In genomic region chr4:94564252-94564651, GRCh38 we compare ENCODE assay signal across 1 cellular context.
TF ChIP-seq lines count a peak whose summit lies in the region.

No MANE protein-coding gene starts in this region.

TF ChIP-seq in HepG2, 621 proteins besides CTCF, POLR2A, EP300 and RAD21 (continued from another document and continues in another):
- TF ChIP-seq AHDC1 (CRISPR knock-in tag; IDR thresholded peaks at IDR 0.05; ENCODE audit: borderline replicate concordance) (peak; percentile 96), IKZF4 (CRISPR knock-in tag; IDR thresholded peaks at IDR 0.05; ENCODE audit: borderline replicate concordance, low read depth, not compliant biosample characterization) (no peak), ZFP36L1 (CRISPR knock-in tag; IDR thresholded peaks at IDR 0.05) (no peak), HMG20B (CRISPR knock-in tag; conservative IDR thresholded peaks at IDR 0.05) (0 out of 2 replicates have a peak, but pooled peaks have one; percentile 48), EEA1 (CRISPR knock-in tag; IDR thresholded peaks at IDR 0.05; ENCODE audit: borderline replicate concordance) (no peak), ZNF883 (CRISPR knock-in tag; IDR thresholded peaks at IDR 0.05; ENCODE audit: not compliant biosample characterization) (no peak), ZNF431 (CRISPR knock-in tag; IDR thresholded peaks at IDR 0.05; ENCODE audit: borderline replicate concordance, low read depth) (no peak), MED8 (CRISPR knock-in tag; IDR thresholded peaks at IDR 0.05; ENCODE audit: insufficient replicate concordance) (no peak), ZNF839 (CRISPR knock-in tag; IDR thresholded peaks at IDR 0.05; ENCODE audit: borderline replicate concordance) (no peak), ADNP (CRISPR knock-in tag; IDR thresholded peaks at IDR 0.05) (peak; percentile 34; the same call in 1 of the 2 replicates), NFIC (IDR thresholded peaks at IDR 0.05; ENCODE audit: low read length) (peak; percentile 63; the same call in 1 of the 2 replicates), DNMT1 (CRISPR knock-in tag; IDR thresholded peaks at IDR 0.05) (no peak), HDAC6 (IDR thresholded peaks at IDR 0.05; ENCODE audit: low read depth, low read length) (no peak), ISX (CRISPR knock-in tag; conservative IDR thresholded peaks at IDR 0.05) (no peak), ZNF562 (CRISPR knock-in tag; IDR thresholded peaks at IDR 0.05; ENCODE audit: borderline replicate concordance) (no peak), SRSF9 (IDR thresholded peaks at IDR 0.05; ENCODE audit: borderline replicate concordance, insufficient read depth, low read depth, low read length, poor library complexity, severe bottlenecking) (no peak), ATF6 (CRISPR knock-in tag; conservative IDR thresholded peaks at IDR 0.05) (no peak), ZBTB37 (CRISPR knock-in tag; IDR thresholded peaks at IDR 0.05) (no peak), MXD4 (CRISPR knock-in tag; IDR thresholded peaks at IDR 0.05) (no peak), NFATC3 (CRISPR knock-in tag; IDR thresholded peaks at IDR 0.05) (no peak), FOSL1 (CRISPR knock-in tag; IDR thresholded peaks at IDR 0.05; ENCODE audit: borderline replicate concordance) (no peak), NKX3-1 (CRISPR knock-in tag; IDR thresholded peaks at IDR 0.05) (no peak), ZNF547 (CRISPR knock-in tag; IDR thresholded peaks at IDR 0.05) (no peak), ZNF574 (CRISPR knock-in tag; IDR thresholded peaks at IDR 0.05) (peak; percentile 66), KAT2B (IDR thresholded peaks at IDR 0.05; ENCODE audit: borderline replicate concordance, low read depth, low read length) (no peak), XBP1 (CRISPR knock-in tag; IDR thresholded peaks at IDR 0.05) (no peak), XRCC5 (optimal IDR thresholded peaks at IDR 0.05; ENCODE audit: low read length) (peak; percentile 50), SP1 (IDR thresholded peaks at IDR 0.05) (no peak), SP1 (CRISPR knock-in tag; IDR thresholded peaks at IDR 0.05) (no peak), BRF2 (CRISPR knock-in tag; IDR thresholded peaks at IDR 0.05) (no peak), ELK4 (CRISPR knock-in tag; IDR thresholded peaks at IDR 0.05; ENCODE audit: borderline replicate concordance) (no peak), TEAD3 (CRISPR knock-in tag; optimal IDR thresholded peaks at IDR 0.05; ENCODE audit: borderline replicate concordance) (peak; percentile 99), ZNF543 (CRISPR knock-in tag; IDR thresholded peaks at IDR 0.05) (no peak), ZNF33B (CRISPR knock-in tag; IDR thresholded peaks at IDR 0.05) (no peak), PAF1 (CRISPR knock-in tag; IDR thresholded peaks at IDR 0.05) (no peak), ZNF746 (CRISPR knock-in tag; IDR thresholded peaks at IDR 0.05) (no peak; the same call in 1 of the 2 replicates)
- TF ChIP-seq, protein P1, sequence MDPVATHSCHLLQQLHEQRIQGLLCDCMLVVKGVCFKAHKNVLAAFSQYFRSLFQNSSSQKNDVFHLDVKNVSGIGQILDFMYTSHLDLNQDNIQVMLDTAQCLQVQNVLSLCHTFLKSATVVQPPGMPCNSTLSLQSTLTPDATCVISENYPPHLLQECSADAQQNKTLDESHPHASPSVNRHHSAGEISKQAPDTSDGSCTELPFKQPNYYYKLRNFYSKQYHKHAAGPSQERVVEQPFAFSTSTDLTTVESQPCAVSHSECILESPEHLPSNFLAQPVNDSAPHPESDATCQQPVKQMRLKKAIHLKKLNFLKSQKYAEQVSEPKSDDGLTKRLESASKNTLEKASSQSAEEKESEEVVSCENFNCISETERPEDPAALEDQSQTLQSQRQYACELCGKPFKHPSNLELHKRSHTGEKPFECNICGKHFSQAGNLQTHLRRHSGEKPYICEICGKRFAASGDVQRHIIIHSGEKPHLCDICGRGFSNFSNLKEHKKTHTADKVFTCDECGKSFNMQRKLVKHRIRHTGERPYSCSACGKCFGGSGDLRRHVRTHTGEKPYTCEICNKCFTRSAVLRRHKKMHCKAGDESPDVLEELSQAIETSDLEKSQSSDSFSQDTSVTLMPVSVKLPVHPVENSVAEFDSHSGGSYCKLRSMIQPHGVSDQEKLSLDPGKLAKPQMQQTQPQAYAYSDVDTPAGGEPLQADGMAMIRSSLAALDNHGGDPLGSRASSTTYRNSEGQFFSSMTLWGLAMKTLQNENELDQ (CRISPR knock-in tag; IDR thresholded peaks at IDR 0.05; ENCODE audit: borderline replicate concordance): no peak
- TF ChIP-seq, protein P2, sequence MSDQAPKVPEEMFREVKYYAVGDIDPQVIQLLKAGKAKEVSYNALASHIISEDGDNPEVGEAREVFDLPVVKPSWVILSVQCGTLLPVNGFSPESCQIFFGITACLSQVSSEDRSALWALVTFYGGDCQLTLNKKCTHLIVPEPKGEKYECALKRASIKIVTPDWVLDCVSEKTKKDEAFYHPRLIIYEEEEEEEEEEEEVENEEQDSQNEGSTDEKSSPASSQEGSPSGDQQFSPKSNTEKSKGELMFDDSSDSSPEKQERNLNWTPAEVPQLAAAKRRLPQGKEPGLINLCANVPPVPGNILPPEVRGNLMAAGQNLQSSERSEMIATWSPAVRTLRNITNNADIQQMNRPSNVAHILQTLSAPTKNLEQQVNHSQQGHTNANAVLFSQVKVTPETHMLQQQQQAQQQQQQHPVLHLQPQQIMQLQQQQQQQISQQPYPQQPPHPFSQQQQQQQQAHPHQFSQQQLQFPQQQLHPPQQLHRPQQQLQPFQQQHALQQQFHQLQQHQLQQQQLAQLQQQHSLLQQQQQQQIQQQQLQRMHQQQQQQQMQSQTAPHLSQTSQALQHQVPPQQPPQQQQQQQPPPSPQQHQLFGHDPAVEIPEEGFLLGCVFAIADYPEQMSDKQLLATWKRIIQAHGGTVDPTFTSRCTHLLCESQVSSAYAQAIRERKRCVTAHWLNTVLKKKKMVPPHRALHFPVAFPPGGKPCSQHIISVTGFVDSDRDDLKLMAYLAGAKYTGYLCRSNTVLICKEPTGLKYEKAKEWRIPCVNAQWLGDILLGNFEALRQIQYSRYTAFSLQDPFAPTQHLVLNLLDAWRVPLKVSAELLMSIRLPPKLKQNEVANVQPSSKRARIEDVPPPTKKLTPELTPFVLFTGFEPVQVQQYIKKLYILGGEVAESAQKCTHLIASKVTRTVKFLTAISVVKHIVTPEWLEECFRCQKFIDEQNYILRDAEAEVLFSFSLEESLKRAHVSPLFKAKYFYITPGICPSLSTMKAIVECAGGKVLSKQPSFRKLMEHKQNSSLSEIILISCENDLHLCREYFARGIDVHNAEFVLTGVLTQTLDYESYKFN (CRISPR knock-in tag; conservative IDR thresholded peaks at IDR 0.05): peak; percentile 97
- TF ChIP-seq, protein P3, sequence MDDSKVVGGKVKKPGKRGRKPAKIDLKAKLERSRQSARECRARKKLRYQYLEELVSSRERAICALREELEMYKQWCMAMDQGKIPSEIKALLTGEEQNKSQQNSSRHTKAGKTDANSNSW (CRISPR knock-in tag; IDR thresholded peaks at IDR 0.05; ENCODE audit: borderline replicate concordance): no peak
